In the genomic region with DNA sequence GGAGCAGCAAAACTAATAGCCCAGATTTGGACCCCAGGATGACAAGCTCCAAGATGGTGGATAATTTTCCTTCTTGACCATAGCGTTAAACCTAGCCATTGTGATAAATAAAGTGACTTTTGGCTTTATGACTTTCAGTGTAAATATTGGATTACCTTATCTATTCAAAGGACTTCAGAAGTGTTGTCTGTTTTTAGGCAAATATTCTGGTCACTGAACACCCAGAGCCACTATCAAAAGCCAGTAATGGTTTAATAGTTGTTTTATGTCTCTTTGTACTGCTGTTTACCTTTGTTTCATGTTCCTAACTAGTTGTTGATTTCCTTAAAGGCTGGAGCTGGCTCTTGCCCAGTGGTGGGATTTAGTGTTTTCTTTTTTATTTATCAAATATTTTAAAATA, we compare ENCODE assay signal across 22 cellular contexts.
DNase-seq lines count a peak whose midpoint lies in the region; ATAC-seq, FAIRE-seq and TF ChIP-seq lines count a peak whose summit lies in the region.
"Had no signal": no experiment of that assay in that cellular context is flagged by ENCODE, and none has a peak within 500 bp of the region (broad histone marks: within the 10 kb centered on the region; RNA-seq: fewer than 3 reads in every experiment).

No MANE protein-coding gene starts in this region.

- intact Hi-C loops in HepG2 (cut with micrococcal nuclease; ENCODE audit: unreplicated experiment): no loop called here
- intact Hi-C loops in mucosa of descending colon (cut with DNase I, micrococcal nuclease): no loop called here
- intact Hi-C loops in CD8-positive, alpha-beta T cell (cut with DNase I, micrococcal nuclease): no loop called here

- TF ChIP-seq RAD21 in HepG2 (CRISPR knock-in tag; IDR thresholded peaks at IDR 0.05): no peak

- peaks cover 15% of the 10 kb centered on the region for H3K4me1 ChIP-seq in HepG2 (ENCODE audit: insufficient read depth, low read length)
- H3K4me1 ChIP-seq in mucosa of descending colon (ENCODE audit: low read depth): no peaks in the 10 kb centered on the region
- no peaks in the 10 kb centered on the region for H3K4me1 ChIP-seq in CD8-positive, alpha-beta T cell (ENCODE audit: insufficient read depth, low read length)
- H3K4me1 ChIP-seq: BLaER1, HAP-1 had no signal

- H3K4me3 ChIP-seq in HepG2 (replicated peaks in 1 of 3; ENCODE audit: insufficient read depth in 1 of 3, low read depth in 2 of 3, low read length in 3 of 3) (no peak overlapping the region), mucosa of descending colon (no peak overlapping the region)
- H3K4me3 ChIP-seq in CD8-positive, alpha-beta T cell (ENCODE audit: low read depth, low read length): no peak overlapping the region
- H3K4me3 ChIP-seq: BLaER1, GM12878, HAP-1 had no signal

- H3K27me3 Mint-ChIP-seq in activated T-cell treated with anti-CD3 and anti-CD28 coated beads, Interleukin-2, amount 50 U/mL, for 24 hours: peaks cover 14% of the 10 kb centered on the region
- H3K27me3 Mint-ChIP-seq in CD8-positive, alpha-beta T cell (ENCODE audit: low read depth): peaks cover 14% of the 10 kb centered on the region

- no peak for TF ChIP-seq CTCF in HepG2 (CRISPR knock-in tag; IDR thresholded peaks at IDR 0.05)
- no peak for TF ChIP-seq CTCF in mucosa of descending colon (IDR thresholded peaks at IDR 0.05)
- no peak for TF ChIP-seq CTCF in CD8-positive, alpha-beta T cell (IDR thresholded peaks at IDR 0.05)

- H3K36me3 ChIP-seq in HepG2 (replicated peaks in 1 of 2; ENCODE audit: control insufficient read depth in 1 of 2, insufficient read depth in 2 of 2, low read length in 2 of 2) (no peaks in the 10 kb centered on the region), mucosa of descending colon (ENCODE audit: low read depth) (no peaks in the 10 kb centered on the region)
- H3K36me3 ChIP-seq in CD8-positive, alpha-beta T cell (ENCODE audit: insufficient read depth, low read length): no peaks in the 10 kb centered on the region
- H3K36me3 ChIP-seq: BLaER1, HAP-1 had no signal

- CTCF ChIA-PET in HepG2 (lab: Yijun Ruan, JAX; ENCODE audit: low intra/inter-chr PET ratio, low total read pairs): no interaction called here
- CTCF ChIA-PET in CD8-positive, alpha-beta T cell (lab: Charles Lee): no interaction called here

- no peak overlapping the region for H3K4me3 Mint-ChIP-seq in activated T-cell treated with anti-CD3 and anti-CD28 coated beads, Interleukin-2, amount 50 U/mL, for 24 hours
- no peak overlapping the region for H3K4me3 Mint-ChIP-seq in CD8-positive, alpha-beta T cell
- H3K4me3 Mint-ChIP-seq: B cell; CD4-positive, CD25-positive, alpha-beta regulatory T cell; CD8-positive, alpha-beta memory T cell; HFFc6 had no signal

- DNase-seq in NCI-H526 treated with DMSO at 0.1 percent for 48 hours (lab: John Stamatoyannopoulos, UW) (peak; percentile 87), HepG2 (ENCODE audit: low spot score) (no peak), mucosa of descending colon (no peak)
- no peak for DNase-seq in activated T-cell treated with anti-CD3 and anti-CD28 coated beads, Interleukin-2, amount 50 U/mL, for 24 hours
- DNase-seq in CD8-positive, alpha-beta T cell: no peak
- DNase-seq: CD4-positive, CD25-positive, alpha-beta regulatory T cell; CD8-positive, alpha-beta memory T cell; DMS 273 treated with DMSO at 0.1 percent for 48 hours; DMS79; EL; GDM1; GOT3; HFFc6 had no signal

- no peak for TF ChIP-seq POLR2A in HepG2 (IDR thresholded peaks at IDR 0.05; ENCODE audit: insufficient read depth in 1 of 2, low read depth in 2 of 2, low read length in 2 of 2)

- H3K4me2 ChIP-seq in HepG2 (ENCODE audit: low read depth, low read length): no peak overlapping the region
- H3K4me2 ChIP-seq: BLaER1 had no signal

- in situ Hi-C loops in HepG2 (cut with HindIII; ENCODE audit: extremely low pct_ligation_motif_present, low pct_unique_long_range_greater_than_20kb): no loop called here

- H3K27ac ChIP-seq in HepG2 (ENCODE audit: extremely low read length, insufficient read depth, low read length): no peak overlapping the region
- no peak overlapping the region for H3K27ac ChIP-seq in CD8-positive, alpha-beta T cell (ENCODE audit: low read depth, low read length)
- H3K27ac ChIP-seq: BLaER1, C4-2B had no signal

- no peak overlapping the region for H2AFZ ChIP-seq in HepG2 (ENCODE audit: low read length)

- peaks cover 2 to 4% of the 10 kb centered on the region in 2 experiments; a peak in 1 of 5 replicates for H3K27me3 ChIP-seq in HepG2 (ENCODE audit: control insufficient read depth in 1 of 2, insufficient read depth in 2 of 2, low read length in 2 of 2)
- H3K27me3 ChIP-seq in CD8-positive, alpha-beta T cell (ENCODE audit: insufficient read depth, low read length): no peaks in the 10 kb centered on the region
- H3K27me3 ChIP-seq: BLaER1 had no signal

- H3K9me3 ChIP-seq in HepG2 (ENCODE audit: low read length) (no peaks in the 10 kb centered on the region), mucosa of descending colon (no peaks in the 10 kb centered on the region)
- H3K9me3 ChIP-seq in CD8-positive, alpha-beta T cell (ENCODE audit: low read length): no peaks in the 10 kb centered on the region

- BruUV-seq in HepG2 (replicated peaks; lab: Mats Ljungman, UMichigan): no TSS peak

- ATAC-seq in HepG2 (no peak), mucosa of descending colon (peak; percentile 51), GM21619 (IDR thresholded peaks at IDR 0.05; ENCODE audit: unreplicated experiment) (no peak)
- no peak for ATAC-seq in CD8-positive, alpha-beta T cell
- ATAC-seq: GM12878 had no signal

- H3K9me3 Mint-ChIP-seq in activated T-cell treated with anti-CD3 and anti-CD28 coated beads, Interleukin-2, amount 50 U/mL, for 24 hours: no peaks in the 10 kb centered on the region
- peaks cover 1% of the 10 kb centered on the region for H3K9me3 Mint-ChIP-seq in CD8-positive, alpha-beta T cell

- no peaks in the 10 kb centered on the region for H3K4me1 Mint-ChIP-seq in activated T-cell treated with anti-CD3 and anti-CD28 coated beads, Interleukin-2, amount 50 U/mL, for 24 hours (ENCODE audit: low read depth)
- no peaks in the 10 kb centered on the region for H3K4me1 Mint-ChIP-seq in CD8-positive, alpha-beta T cell (ENCODE audit: low read depth)
- H3K4me1 Mint-ChIP-seq: B cell; CD8-positive, alpha-beta memory T cell had no signal

- H4K20me1 ChIP-seq in HepG2 (ENCODE audit: insufficient read depth, low read length): no peaks in the 10 kb centered on the region
- H4K20me1 ChIP-seq: BLaER1 had no signal

- WGBS in HepG2 (ENCODE audit: low lambda C conversion rate): 4% methylated on average over 1 of the region's 1 CpG

- no peaks in the 10 kb centered on the region for H3K36me3 Mint-ChIP-seq in activated T-cell treated with anti-CD3 and anti-CD28 coated beads, Interleukin-2, amount 50 U/mL, for 24 hours (ENCODE audit: low read depth)
- H3K36me3 Mint-ChIP-seq in CD8-positive, alpha-beta T cell: no peaks in the 10 kb centered on the region
- H3K36me3 Mint-ChIP-seq: CD4-positive, CD25-positive, alpha-beta regulatory T cell; CD8-positive, alpha-beta memory T cell had no signal

- FAIRE-seq in HepG2 (lab: Jason Lieb, UNC): no peak
- FAIRE-seq: A204.1, D721Med, GM12878, H54 had no signal

- POLR2A ChIA-PET in HepG2 (lab: Yijun Ruan, JAX): no interaction called here
- POLR2A ChIA-PET in CD8-positive, alpha-beta T cell (lab: Charles Lee): no interaction called here

- H3K9ac ChIP-seq in HepG2 (ENCODE audit: insufficient read depth, low read depth, low read length): no peak overlapping the region
- H3K9ac ChIP-seq: BLaER1 had no signal

- TF ChIP-seq EP300 in HepG2 (IDR thresholded peaks at IDR 0.05; ENCODE audit: low read depth in 2 of 2, low read length in 2 of 2) (no peak), HepG2 (CRISPR knock-in tag; IDR thresholded peaks at IDR 0.05; ENCODE audit: borderline replicate concordance) (no peak)

- no peaks in the 10 kb centered on the region for H3K79me2 ChIP-seq in HepG2 (ENCODE audit: insufficient read depth, low read length)

- no peak overlapping the region for H3K27ac Mint-ChIP-seq in activated T-cell treated with anti-CD3 and anti-CD28 coated beads, Interleukin-2, amount 50 U/mL, for 24 hours
- no peak overlapping the region for H3K27ac Mint-ChIP-seq in CD8-positive, alpha-beta T cell
- H3K27ac Mint-ChIP-seq: B cell; CD4-positive, CD25-positive, alpha-beta regulatory T cell; CD8-positive, alpha-beta memory T cell; HFFc6 had no signal

TF ChIP-seq in HepG2, 621 proteins besides CTCF, POLR2A, EP300 and RAD21:
- TF ChIP-seq ZBTB20 (CRISPR knock-in tag; IDR thresholded peaks at IDR 0.05; ENCODE audit: borderline replicate concordance, low read depth) (no peak), TCF7 (IDR thresholded peaks at IDR 0.05; ENCODE audit: low read depth) (0 out of 2 replicates have a peak, but pooled peaks have one; percentile 25)
